25 cellular contexts compared by ENCODE assay signal in genomic region chr16:24849641-24850040, GRCh38. TPM values are rescaled to one million over a fixed set of nuclear protein-coding genes. Genes with fewer than 3 reads are reported as not detected.
"Had no signal": no experiment of that assay in that cellular context is flagged by ENCODE, and none has a peak within 500 bp of the region (broad histone marks: within the 10 kb centered on the region; RNA-seq: fewer than 3 reads in every experiment).

No MANE protein-coding gene starts in this region.

- H3K9me3 ChIP-seq: MG63, Peyer's patch, SJCRH30, SK-N-SH had no signal

- DNase-seq: Kasumi-1, KG1, NCI-H1048, NCI-H1105 treated with DMSO at 0.1 percent for 48 hours, NCI-H1436, NCI-H146, NCI-H1694, NCI-H187, NCI-H1930, NCI-H2029 treated with DMSO at 0.1 percent for 48 hours, NCI-H2081 treated with DMSO at 0.1 percent for 48 hours, NCI-H2107, NCI-H2171, NCI-H510A, NCI-H526, NCI-H748 treated with DMSO at 0.1 percent for 48 hours, SHP77, SIG-M5, SK-N-SH had no signal

- ATAC-seq: K562 had no signal

- H3K27me3 ChIP-seq: MG63, Peyer's patch, SJCRH30 had no signal

- H3K36me3 ChIP-seq: MG63, Peyer's patch, SJCRH30 had no signal

- H3K4me3 ChIP-seq: K562, MG63, Peyer's patch, SJCRH30 had no signal

RNA-seq across cellular contexts. Expression of gene SLC5A11, which starts 3.9 kb away (rescaled TPM):
- total RNA-seq: M059J, SK-MEL-5 had no signal
- polyA plus RNA-seq: SK-N-SH had no signal
